Comparison of ENCODE assay signal across 8 cellular contexts in genomic region chr1:51297401-51298321, GRCh38. TPM values are rescaled to one million over a fixed set of nuclear protein-coding genes. Genes with fewer than 3 reads are reported as not detected.
DNase-seq lines count a peak whose midpoint lies in the region; ATAC-seq and TF ChIP-seq lines count a peak whose summit lies in the region.

No MANE protein-coding gene starts in this region.

- H3K27ac Mint-ChIP-seq in activated B cell treated with CpG ODN at 0.5 μM for 24 hours: no peak overlapping the region
- H3K27ac Mint-ChIP-seq in immature natural killer cell: peak overlapping the region in 3 of 6 donors; percentile 11 to 83 (median 77)
- peak overlapping the region; percentile 36 for H3K27ac Mint-ChIP-seq in stimulated activated memory B cell treated with anti-CD40 and anti-IgM and Interleukin-4, amounts not matched to agents 10 μg/mL and 1 μg/mL and 100 μg/mL, for 72 hours

- H3K36me3 Mint-ChIP-seq in activated B cell treated with CpG ODN at 0.5 μM for 24 hours (ENCODE audit: low read depth) (no peaks in the 10 kb centered on the region), immature natural killer cell (no peaks in the 10 kb centered on the region)
- no peaks in the 10 kb centered on the region for H3K36me3 Mint-ChIP-seq in stimulated activated memory B cell treated with anti-CD40 and anti-IgM and Interleukin-4, amounts not matched to agents 10 μg/mL and 1 μg/mL and 100 μg/mL, for 72 hours

- H3K4me3 Mint-ChIP-seq in activated B cell treated with CpG ODN at 0.5 μM for 24 hours (peak overlapping the region; percentile 68), immature natural killer cell (peak overlapping the region; percentile 52 to 78 (median 73))
- H3K4me3 Mint-ChIP-seq in stimulated activated memory B cell treated with anti-CD40 and anti-IgM and Interleukin-4, amounts not matched to agents 10 μg/mL and 1 μg/mL and 100 μg/mL, for 72 hours: peak overlapping the region; percentile 43

- CTCF ChIA-PET in activated B cell treated with CpG ODN at 0.5 μM for 24 hours (lab: Charles Lee): interaction anchor here (0.7 to 1.8 kb wide), 12 partner anchors 8 to 424 kb away, joined by 3 to 47 read pairs (median 4); partner anchors contain the start of gene RNF11

- H3K9me3 Mint-ChIP-seq in activated B cell treated with CpG ODN at 0.5 μM for 24 hours (no peaks in the 10 kb centered on the region), immature natural killer cell (no peaks in the 10 kb centered on the region)
- H3K9me3 Mint-ChIP-seq in stimulated activated memory B cell treated with anti-CD40 and anti-IgM and Interleukin-4, amounts not matched to agents 10 μg/mL and 1 μg/mL and 100 μg/mL, for 72 hours: no peaks in the 10 kb centered on the region

- H3K27me3 Mint-ChIP-seq in activated B cell treated with CpG ODN at 0.5 μM for 24 hours: peaks cover 2% of the 10 kb centered on the region
- peaks cover 2 to 5% (median 4%) of the 10 kb centered on the region in 3 donors for H3K27me3 Mint-ChIP-seq in immature natural killer cell (ENCODE audit: low read depth in 3 of 3)
- H3K27me3 Mint-ChIP-seq in stimulated activated memory B cell treated with anti-CD40 and anti-IgM and Interleukin-4, amounts not matched to agents 10 μg/mL and 1 μg/mL and 100 μg/mL, for 72 hours: peaks cover 17% of the 10 kb centered on the region

- ATAC-seq in activated B cell treated with CpG ODN at 0.5 μM for 24 hours (ENCODE audit: low read depth) (no peak), HG03469 (IDR thresholded peaks at IDR 0.05; ENCODE audit: unreplicated experiment) (no peak), GM19455 (IDR thresholded peaks at IDR 0.05; ENCODE audit: unreplicated experiment) (no peak)
- no peak for ATAC-seq in stimulated activated memory B cell treated with anti-CD40 and anti-IgM and Interleukin-4, amounts not matched to agents 10 μg/mL and 1 μg/mL and 100 μg/mL, for 72 hours

- no peak for TF ChIP-seq CTCF in activated B cell treated with CpG ODN at 0.5 μM for 24 hours (IDR thresholded peaks at IDR 0.05)

- intact Hi-C loops in activated B cell treated with CpG ODN at 0.5 μM for 24 hours (cut with micrococcal nuclease): loop anchor here (1.0 to 5.0 kb wide), 4 partner anchors 63 to 523 kb away; no protein-coding TSS in a partner anchor

- DNase-seq in NCI-H1417 (lab: John Stamatoyannopoulos, UW) (peak in 2 of 3 experiments; percentile 34 to 51), NCI-H1417 treated with DMSO at 0.1 percent for 48 hours (lab: John Stamatoyannopoulos, UW) (no peak), activated B cell treated with CpG ODN at 0.5 μM for 24 hours (no peak), immature natural killer cell (no peak), dermis blood vessel endothelial cell (no peak)

- POLR2A ChIA-PET in activated B cell treated with CpG ODN at 0.5 μM for 24 hours (lab: Charles Lee): interaction anchor here (1.0 kb wide), 1 partner anchor 62 kb away, joined by 4 read pairs; no protein-coding TSS in a partner anchor

- peaks cover 8% of the 10 kb centered on the region for H3K4me1 Mint-ChIP-seq in activated B cell treated with CpG ODN at 0.5 μM for 24 hours
- H3K4me1 Mint-ChIP-seq in immature natural killer cell: peaks cover 23 to 28% of the 10 kb centered on the region in 2 donors
- peaks cover 33% of the 10 kb centered on the region for H3K4me1 Mint-ChIP-seq in stimulated activated memory B cell treated with anti-CD40 and anti-IgM and Interleukin-4, amounts not matched to agents 10 μg/mL and 1 μg/mL and 100 μg/mL, for 72 hours

RNA-seq across cellular contexts. Expression of gene TTC39A, which starts 32.7 kb away (rescaled TPM):
- total RNA-seq in activated B cell treated with CpG ODN at 0.5 μM for 24 hours (0.38 TPM in 1 of 2 replicates, not detected in the other), dermis blood vessel endothelial cell (2.9 and 4.1 TPM in 2 replicates)
- not detected for polyA plus RNA-seq in immature natural killer cell

Comparison
In these comparisons a context has a peak if more than half of its experiments do, and no peak if none do; other contexts are left out.
1. DNase-seq: peak in NCI-H1417 (2 of 3); none in NCI-H1417 treated with DMSO at 0.1 percent for 48 hours (single experiment), activated B cell treated with CpG ODN at 0.5 μM for 24 hours (single experiment), immature natural killer cell (0 of 3) and dermis blood vessel endothelial cell (single experiment).
2. Peak in every context shown above with its lines, with median percentiles within 50 percentile points of each other: H3K4me3 Mint-ChIP-seq.